Comparison of ENCODE assay signal across 14 cellular contexts in genomic region chr14:92472860-92473259, GRCh38. TPM values are rescaled to one million over a fixed set of nuclear protein-coding genes. Genes with fewer than 3 reads are reported as not detected.
DNase-seq lines count a peak whose midpoint lies in the region; ATAC-seq, FAIRE-seq and TF ChIP-seq lines count a peak whose summit lies in the region.
"Had no signal": no experiment of that assay in that cellular context is flagged by ENCODE, and none has a peak within 500 bp of the region (broad histone marks: within the 10 kb centered on the region; RNA-seq: fewer than 3 reads in every experiment).

No MANE protein-coding gene starts in this region.

- no peak for TF ChIP-seq EP300 in A549 (IDR thresholded peaks at IDR 0.05)

- DNase-seq in A549 (ENCODE audit: low read depth in 1 of 2, low spot score in 1 of 2) (no peak), LoVo (ENCODE audit: low spot score) (peak; percentile 22), bronchial epithelial cell (ENCODE audit: low read depth) (peak; percentile 62), hippocampal formation (lab: John Stamatoyannopoulos, UW) (no peak)
- no peak for DNase-seq in stimulated activated CD4-positive, alpha-beta T cell treated with anti-CD3 and anti-CD28 coated beads, Interleukin-15, amount 100 ng/mL, for 24 hours
- DNase-seq: amygdala; NCI-H187 treated with DMSO at 0.1 percent for 48 hours; stimulated activated CD4-positive, alpha-beta T cell treated with anti-CD3 and anti-CD28 coated beads, Interleukin-4, amount 100 ng/mL, for 4 hours had no signal

- peak overlapping the region; percentile 45 for H3K4me2 ChIP-seq in A549

- no peaks in the 10 kb centered on the region for H3K36me3 ChIP-seq in bronchial epithelial cell (ENCODE audit: control insufficient read depth, insufficient read depth, low read length)
- no peaks in the 10 kb centered on the region for H3K36me3 ChIP-seq in neutrophil
- H3K36me3 ChIP-seq: heart left ventricle, prostate gland had no signal

- POLR2A ChIA-PET in A549 (lab: Yijun Ruan, JAX) = interaction anchor here (1.4 kb wide), 1 partner anchor 40 kb away, joined by 4 read pairs; no protein-coding TSS in a partner anchor

- CTCF ChIA-PET in A549 (lab: Yijun Ruan, JAX) = interaction anchor here (0.7 to 2.3 kb wide), 4 partner anchors 8 to 337 kb away, joined by 3 to 7 read pairs (median 5); no protein-coding TSS in a partner anchor

- no peak overlapping the region for H3K4me3 ChIP-seq in A549
- H3K4me3 ChIP-seq in bronchial epithelial cell (ENCODE audit: low read depth, low read length) = no peak overlapping the region
- H3K4me3 ChIP-seq in neutrophil (ENCODE audit: low read depth in 1 of 2, low read length in 1 of 2) = peak overlapping the region; percentile 11 to 13
- H3K4me3 ChIP-seq: heart left ventricle, prostate gland had no signal

- TF ChIP-seq RAD21 in A549 (conservative IDR thresholded peaks at IDR 0.05 in 1 of 2, IDR thresholded peaks at IDR 0.05 in 1 of 2) = no peak

- H3K4me1 ChIP-seq in A549 (peaks cover 42% of the 10 kb centered on the region), neutrophil (ENCODE audit: control insufficient read depth in 1 of 2, insufficient read depth in 1 of 2, low read depth in 1 of 2, low read length in 1 of 2) (peaks cover 46 to 50% of the 10 kb centered on the region in 2 experiments)
- H3K4me1 ChIP-seq: prostate gland had no signal

- H3K9me3 ChIP-seq in A549 (no peaks in the 10 kb centered on the region; the same call in 1 of the 3 replicates), neutrophil (no peaks in the 10 kb centered on the region)
- H3K9me3 ChIP-seq: prostate gland had no signal

- ATAC-seq in A549 = 0 out of 6 replicates have a peak, but pooled peaks of 1 of the 2 experiments have one; percentile 6
- ATAC-seq in GM21360 (IDR thresholded peaks at IDR 0.05; ENCODE audit: unreplicated experiment) = no peak
- ATAC-seq in HG03457 (IDR thresholded peaks at IDR 0.05; ENCODE audit: unreplicated experiment) = no peak

- 97% methylated on average over 1 of the region's 1 CpG for WGBS in A549 (ENCODE audit: missing lambda C conversion rate)

- no peak for FAIRE-seq in A549 (lab: Jason Lieb, UNC)
- no peak for FAIRE-seq in bronchial epithelial cell (lab: Jason Lieb, UNC)
- FAIRE-seq: G401.6 had no signal

- H3K27me3 ChIP-seq in bronchial epithelial cell (ENCODE audit: control insufficient read depth, insufficient read depth, low read length) (no peaks in the 10 kb centered on the region), neutrophil (no peaks in the 10 kb centered on the region)
- H3K27me3 ChIP-seq: heart left ventricle had no signal

- no peak for TF ChIP-seq POLR2A in A549 (IDR thresholded peaks at IDR 0.05; ENCODE audit: low read length)

- no peak for TF ChIP-seq CTCF in A549 (IDR thresholded peaks at IDR 0.05)
- TF ChIP-seq CTCF in bronchial epithelial cell (IDR thresholded peaks at IDR 0.05; ENCODE audit: insufficient read depth, low read length, severe bottlenecking) = no peak
- no peak for TF ChIP-seq CTCF in neutrophil (IDR thresholded peaks at IDR 0.05)

- H3K27ac ChIP-seq in A549 = peak overlapping the region; percentile 75 to 86
- H3K27ac ChIP-seq in neutrophil = peak overlapping the region; percentile 79
- H3K27ac ChIP-seq: prostate gland had no signal

TF ChIP-seq in A549, 52 proteins besides CTCF, POLR2A, EP300 and RAD21:
- no peak for TF ChIP-seq CBX2 (IDR thresholded peaks at IDR 0.05; ENCODE audit: borderline replicate concordance, low read depth)
- no peak for TF ChIP-seq PHF8 (IDR thresholded peaks at IDR 0.05; ENCODE audit: borderline replicate concordance, low read depth)
- no peak for TF ChIP-seq FOSL2 (IDR thresholded peaks at IDR 0.05)
- no peak for TF ChIP-seq FOSL2 (CRISPR knock-in tag; IDR thresholded peaks at IDR 0.05)
- no peak for TF ChIP-seq POLR2AphosphoS2 (conservative IDR thresholded peaks at IDR 0.05; ENCODE audit: low read length)
- no peak for TF ChIP-seq HOXB5 (CRISPR knock-in tag; IDR thresholded peaks at IDR 0.05)
- no peak for TF ChIP-seq NFE2L2 (conservative IDR thresholded peaks at IDR 0.05; ENCODE audit: low read length)
- TF ChIP-seq EHMT2 (IDR thresholded peaks at IDR 0.05; ENCODE audit: low read depth) = no peak
- no peak for TF ChIP-seq KDM1A (IDR thresholded peaks at IDR 0.05; ENCODE audit: low read depth)
- no peak for TF ChIP-seq SMC3 (IDR thresholded peaks at IDR 0.05)
- TF ChIP-seq ZC3H11A (IDR thresholded peaks at IDR 0.05) = no peak
- TF ChIP-seq MAFK (IDR thresholded peaks at IDR 0.05; ENCODE audit: partially characterized antibody) = no peak

RNA-seq across cellular contexts. Expression of gene RIN3, which starts 40.7 kb away (rescaled TPM):
- polyA plus RNA-seq in A549 (2011; rRNA removed) = 5.6 and 8.1 TPM in 2 replicates
- 10.2 and 14.2 TPM in 2 replicates for polyA plus RNA-seq in A549 (2012; cell fraction: cytosol; rRNA removed)
- 14.1 and 18.1 TPM in 2 replicates for polyA plus RNA-seq in A549 (2012; cell fraction: nucleus; rRNA removed)
- 14.5 to 17.6 TPM (median 15.7 TPM) in 3 replicates for polyA plus RNA-seq in A549 (2017; fragmentation: RNase III; extraction: RNeasy Plus Mini Kit Qiagen cat#74134 plus additional on column Dnase treatment)
- polyA minus RNA-seq in A549 (2011; rRNA and poly(A)+ RNA removed) = 12.7 and 15.4 TPM in 2 replicates
- total RNA-seq in bronchial epithelial cell = 2.9 and 3.5 TPM in 2 replicates

Comparison
In these comparisons a context has a peak if more than half of its experiments do, and no peak if none do; other contexts are left out.
1. DNase-seq: peak in LoVo (single experiment) and bronchial epithelial cell (single experiment); none in A549 (0 of 2), stimulated activated CD4-positive, alpha-beta T cell treated with anti-CD3 and anti-CD28 coated beads, Interleukin-15, amount 100 ng/mL, for 24 hours (single experiment) and hippocampal formation (0 of 2).
2. H3K4me3 ChIP-seq: peak in neutrophil (2 of 2); none in A549 (single experiment) and bronchial epithelial cell (single experiment).